Comparison of ENCODE assay signal across 18 cellular contexts in the genomic region with DNA sequence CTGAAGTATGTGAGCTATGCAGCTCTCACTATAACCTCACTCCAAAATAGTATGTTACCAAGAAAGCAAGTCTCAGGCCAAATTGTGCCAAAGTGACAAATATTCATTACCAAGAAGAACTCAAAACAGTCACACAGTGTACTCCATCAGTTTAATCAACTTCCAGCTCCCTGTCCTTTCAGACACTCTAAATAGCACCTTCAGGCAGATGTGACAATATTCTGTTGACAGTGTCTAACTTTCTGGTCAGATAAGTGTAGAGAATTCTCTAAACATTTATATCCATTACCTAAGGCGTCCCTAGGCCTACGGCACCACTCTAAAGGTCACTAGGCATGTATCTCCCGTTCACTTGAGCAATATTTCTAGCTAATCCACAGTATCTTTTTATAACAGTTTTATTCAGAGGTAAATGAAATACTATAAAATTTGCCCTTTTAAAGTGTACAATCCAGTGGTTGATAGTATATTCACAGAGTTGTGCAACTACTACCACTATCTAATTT. TPM values are rescaled to one million over a fixed set of nuclear protein-coding genes. Genes with fewer than 3 reads are reported as not detected.
A peak's percentile ranks its signal among the peaks of the same experiment; 100 is the strongest.
DNase-seq lines count a peak whose midpoint lies in the region; ATAC-seq, FAIRE-seq and TF ChIP-seq lines count a peak whose summit lies in the region.
"Had no signal": no experiment of that assay in that cellular context is flagged by ENCODE, and none has a peak within 500 bp of the region (broad histone marks: within the 10 kb centered on the region; RNA-seq: fewer than 3 reads in every experiment).

No MANE protein-coding gene starts in this region.

- FAIRE-seq in GM19239 (lab: Jason Lieb, UNC): peak; percentile 55
- FAIRE-seq: A549, D721Med, GM18507 had no signal

- no peaks in the 10 kb centered on the region for H3K27me3 Mint-ChIP-seq in WTC11 (ENCODE audit: low read depth)
- H3K27me3 Mint-ChIP-seq: IgD-negative memory B cell had no signal

- H3K4me3 ChIP-seq in right lobe of liver: no peak overlapping the region
- H3K4me3 ChIP-seq: A549 had no signal

- TF ChIP-seq CTCF in WTC11 (IDR thresholded peaks at IDR 0.05): no peak
- no peak for TF ChIP-seq CTCF in right lobe of liver (IDR thresholded peaks at IDR 0.05)

- H3K9me3 ChIP-seq in right lobe of liver: no peaks in the 10 kb centered on the region
- H3K9me3 ChIP-seq: A549 had no signal

- no peak overlapping the region for H3K4me3 Mint-ChIP-seq in WTC11
- H3K4me3 Mint-ChIP-seq: CD14-positive monocyte; CD8-positive, alpha-beta T cell; H9; IgD-negative memory B cell had no signal

- peaks cover 14% of the 10 kb centered on the region for H3K36me3 Mint-ChIP-seq in WTC11
- H3K36me3 Mint-ChIP-seq: CD8-positive, alpha-beta T cell; IgD-negative memory B cell had no signal

- intact Hi-C loops in left ventricle myocardium superior (cut with micrococcal nuclease) (no loop called here), right lobe of liver (cut with DNase I) (no loop called here), sciatic nerve (cut with DNase I) (no loop called here)

- TF ChIP-seq POLR2A in right lobe of liver (IDR thresholded peaks at IDR 0.05): no peak

- H3K9me3 Mint-ChIP-seq in WTC11: peaks cover 24% of the 10 kb centered on the region
- H3K9me3 Mint-ChIP-seq: CD8-positive, alpha-beta T cell had no signal

- H3K4me1 Mint-ChIP-seq in WTC11: peaks cover under 1% of the 10 kb centered on the region
- H3K4me1 Mint-ChIP-seq: IgD-negative memory B cell had no signal

- ATAC-seq in WTC11: no peak
- ATAC-seq in left ventricle myocardium superior: peak; percentile 72
- ATAC-seq in right lobe of liver: peak; percentile 46 to 68 (median 60)
- ATAC-seq in sciatic nerve: no peak
- ATAC-seq: A549; CD8-positive, alpha-beta T cell had no signal

- no peaks in the 10 kb centered on the region for H3K36me3 ChIP-seq in right lobe of liver

- DNase-seq in GM19239 (ENCODE audit: insufficient read length, low spot score): no peak
- DNase-seq in WTC11 (ENCODE audit: low spot score): no peak
- no peak for DNase-seq in left ventricle myocardium superior
- DNase-seq in right lobe of liver: no peak
- DNase-seq in sciatic nerve (ENCODE audit: low spot score): no peak
- no peak for DNase-seq in DMS 273 treated with DMSO at 0.1 percent for 48 hours (lab: John Stamatoyannopoulos, UW)
- DNase-seq in NCI-H2227 (lab: John Stamatoyannopoulos, UW; ENCODE audit: unreplicated experiment): no peak
- DNase-seq: CD8-positive, alpha-beta T cell; COR-L47; DND-41; GDM1; GOT3; H9 had no signal

- peak overlapping the region; percentile 54; the same call in 1 of the 2 replicates for H3K27ac Mint-ChIP-seq in WTC11
- H3K27ac Mint-ChIP-seq: CD14-positive monocyte; CD8-positive, alpha-beta T cell; H9; IgD-negative memory B cell had no signal

- CTCF ChIA-PET in WTC11 (lab: Charles Lee): no interaction called here

- 34% methylated on average over 3 of the region's 3 CpGs for WGBS in right lobe of liver (ENCODE audit: insufficient coverage, low coverage, low lambda C conversion rate, missing lambda C conversion rate)

- peaks cover 0 to 34% (median 13%) of the 10 kb centered on the region in 4 donors for H3K4me1 ChIP-seq in right lobe of liver

- H3K27me3 ChIP-seq in right lobe of liver: no peaks in the 10 kb centered on the region

- POLR2A ChIA-PET in WTC11 (lab: Charles Lee): interaction anchor here (0.6 kb wide), 1 partner anchor 14 kb away, joined by 3 read pairs; no protein-coding TSS in a partner anchor

- H3K27ac ChIP-seq in right lobe of liver: peak overlapping the region; percentile 2 to 60 (median 10)
- H3K27ac ChIP-seq: A549 had no signal

TF ChIP-seq in WTC11, 78 proteins besides CTCF, POLR2A, EP300 and RAD21 (continues in another document):
- TF ChIP-seq ETV6 (CRISPR knock-in tag; IDR thresholded peaks at IDR 0.05): no peak
- no peak for TF ChIP-seq MYBL2 (CRISPR knock-in tag; IDR thresholded peaks at IDR 0.05)
- TF ChIP-seq ZNF423 (CRISPR knock-in tag; IDR thresholded peaks at IDR 0.05): no peak
- TF ChIP-seq NR1H2 (CRISPR knock-in tag; IDR thresholded peaks at IDR 0.05): no peak
- TF ChIP-seq, protein P1, sequence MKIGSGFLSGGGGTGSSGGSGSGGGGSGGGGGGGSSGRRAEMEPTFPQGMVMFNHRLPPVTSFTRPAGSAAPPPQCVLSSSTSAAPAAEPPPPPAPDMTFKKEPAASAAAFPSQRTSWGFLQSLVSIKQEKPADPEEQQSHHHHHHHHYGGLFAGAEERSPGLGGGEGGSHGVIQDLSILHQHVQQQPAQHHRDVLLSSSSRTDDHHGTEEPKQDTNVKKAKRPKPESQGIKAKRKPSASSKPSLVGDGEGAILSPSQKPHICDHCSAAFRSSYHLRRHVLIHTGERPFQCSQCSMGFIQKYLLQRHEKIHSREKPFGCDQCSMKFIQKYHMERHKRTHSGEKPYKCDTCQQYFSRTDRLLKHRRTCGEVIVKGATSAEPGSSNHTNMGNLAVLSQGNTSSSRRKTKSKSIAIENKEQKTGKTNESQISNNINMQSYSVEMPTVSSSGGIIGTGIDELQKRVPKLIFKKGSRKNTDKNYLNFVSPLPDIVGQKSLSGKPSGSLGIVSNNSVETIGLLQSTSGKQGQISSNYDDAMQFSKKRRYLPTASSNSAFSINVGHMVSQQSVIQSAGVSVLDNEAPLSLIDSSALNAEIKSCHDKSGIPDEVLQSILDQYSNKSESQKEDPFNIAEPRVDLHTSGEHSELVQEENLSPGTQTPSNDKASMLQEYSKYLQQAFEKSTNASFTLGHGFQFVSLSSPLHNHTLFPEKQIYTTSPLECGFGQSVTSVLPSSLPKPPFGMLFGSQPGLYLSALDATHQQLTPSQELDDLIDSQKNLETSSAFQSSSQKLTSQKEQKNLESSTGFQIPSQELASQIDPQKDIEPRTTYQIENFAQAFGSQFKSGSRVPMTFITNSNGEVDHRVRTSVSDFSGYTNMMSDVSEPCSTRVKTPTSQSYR (CRISPR knock-in tag; IDR thresholded peaks at IDR 0.05): no peak
- no peak for TF ChIP-seq NR2C2 (CRISPR knock-in tag; IDR thresholded peaks at IDR 0.05)
- no peak for TF ChIP-seq ESRRA (CRISPR knock-in tag; IDR thresholded peaks at IDR 0.05; ENCODE audit: borderline replicate concordance)
- TF ChIP-seq, protein P2, sequence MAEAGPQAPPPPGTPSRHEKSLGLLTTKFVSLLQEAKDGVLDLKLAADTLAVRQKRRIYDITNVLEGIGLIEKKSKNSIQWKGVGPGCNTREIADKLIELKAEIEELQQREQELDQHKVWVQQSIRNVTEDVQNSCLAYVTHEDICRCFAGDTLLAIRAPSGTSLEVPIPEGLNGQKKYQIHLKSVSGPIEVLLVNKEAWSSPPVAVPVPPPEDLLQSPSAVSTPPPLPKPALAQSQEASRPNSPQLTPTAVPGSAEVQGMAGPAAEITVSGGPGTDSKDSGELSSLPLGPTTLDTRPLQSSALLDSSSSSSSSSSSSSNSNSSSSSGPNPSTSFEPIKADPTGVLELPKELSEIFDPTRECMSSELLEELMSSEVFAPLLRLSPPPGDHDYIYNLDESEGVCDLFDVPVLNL (CRISPR knock-in tag; IDR thresholded peaks at IDR 0.05; ENCODE audit: borderline replicate concordance, low read depth): no peak
- TF ChIP-seq ZNF671 (CRISPR knock-in tag; IDR thresholded peaks at IDR 0.05): no peak
- no peak for TF ChIP-seq JAZF1 (CRISPR knock-in tag; IDR thresholded peaks at IDR 0.05)
- TF ChIP-seq NFE2L1 (CRISPR knock-in tag; IDR thresholded peaks at IDR 0.05): no peak
- TF ChIP-seq ZBTB21 (CRISPR knock-in tag; IDR thresholded peaks at IDR 0.05; ENCODE audit: borderline replicate concordance): no peak
- TF ChIP-seq, protein P3, sequence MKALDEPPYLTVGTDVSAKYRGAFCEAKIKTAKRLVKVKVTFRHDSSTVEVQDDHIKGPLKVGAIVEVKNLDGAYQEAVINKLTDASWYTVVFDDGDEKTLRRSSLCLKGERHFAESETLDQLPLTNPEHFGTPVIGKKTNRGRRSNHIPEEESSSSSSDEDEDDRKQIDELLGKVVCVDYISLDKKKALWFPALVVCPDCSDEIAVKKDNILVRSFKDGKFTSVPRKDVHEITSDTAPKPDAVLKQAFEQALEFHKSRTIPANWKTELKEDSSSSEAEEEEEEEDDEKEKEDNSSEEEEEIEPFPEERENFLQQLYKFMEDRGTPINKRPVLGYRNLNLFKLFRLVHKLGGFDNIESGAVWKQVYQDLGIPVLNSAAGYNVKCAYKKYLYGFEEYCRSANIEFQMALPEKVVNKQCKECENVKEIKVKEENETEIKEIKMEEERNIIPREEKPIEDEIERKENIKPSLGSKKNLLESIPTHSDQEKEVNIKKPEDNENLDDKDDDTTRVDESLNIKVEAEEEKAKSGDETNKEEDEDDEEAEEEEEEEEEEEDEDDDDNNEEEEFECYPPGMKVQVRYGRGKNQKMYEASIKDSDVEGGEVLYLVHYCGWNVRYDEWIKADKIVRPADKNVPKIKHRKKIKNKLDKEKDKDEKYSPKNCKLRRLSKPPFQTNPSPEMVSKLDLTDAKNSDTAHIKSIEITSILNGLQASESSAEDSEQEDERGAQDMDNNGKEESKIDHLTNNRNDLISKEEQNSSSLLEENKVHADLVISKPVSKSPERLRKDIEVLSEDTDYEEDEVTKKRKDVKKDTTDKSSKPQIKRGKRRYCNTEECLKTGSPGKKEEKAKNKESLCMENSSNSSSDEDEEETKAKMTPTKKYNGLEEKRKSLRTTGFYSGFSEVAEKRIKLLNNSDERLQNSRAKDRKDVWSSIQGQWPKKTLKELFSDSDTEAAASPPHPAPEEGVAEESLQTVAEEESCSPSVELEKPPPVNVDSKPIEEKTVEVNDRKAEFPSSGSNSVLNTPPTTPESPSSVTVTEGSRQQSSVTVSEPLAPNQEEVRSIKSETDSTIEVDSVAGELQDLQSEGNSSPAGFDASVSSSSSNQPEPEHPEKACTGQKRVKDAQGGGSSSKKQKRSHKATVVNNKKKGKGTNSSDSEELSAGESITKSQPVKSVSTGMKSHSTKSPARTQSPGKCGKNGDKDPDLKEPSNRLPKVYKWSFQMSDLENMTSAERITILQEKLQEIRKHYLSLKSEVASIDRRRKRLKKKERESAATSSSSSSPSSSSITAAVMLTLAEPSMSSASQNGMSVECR (CRISPR knock-in tag; IDR thresholded peaks at IDR 0.05; ENCODE audit: borderline replicate concordance): no peak
- no peak for TF ChIP-seq TCF7 (CRISPR knock-in tag; IDR thresholded peaks at IDR 0.05; ENCODE audit: low read depth)
- no peak for TF ChIP-seq EMX1 (CRISPR knock-in tag; IDR thresholded peaks at IDR 0.05)
- no peak for TF ChIP-seq SP1 (CRISPR knock-in tag; conservative IDR thresholded peaks at IDR 0.05)

RNA-seq across cellular contexts. Expression of a gene that starts 21.7 kb away (rescaled TPM):
- total RNA-seq in WTC11 (2021) (4.9 to 8.3 TPM (median 7.2 TPM) in 3 replicates), left ventricle myocardium superior (13.4 TPM), right lobe of liver (10 to 100 TPM in 5 of 6 experiments, 1 to 10 TPM in 1; 8.6 to 21.1 (median 16.3) TPM), sciatic nerve (26.6 TPM)

Comparison
In these comparisons a context has a peak if more than half of its experiments do, and no peak if none do; other contexts are left out.
1. ATAC-seq: peak in left ventricle myocardium superior (single experiment) and right lobe of liver (4 of 4); none in WTC11 (single experiment) and sciatic nerve (single experiment).